1 cellular context compared by ENCODE assay signal in genomic region chr5:149641600-149641999, GRCh38.
A peak's percentile ranks its signal among the peaks of the same experiment; 100 is the strongest.
TF ChIP-seq lines count a peak whose summit lies in the region.

No MANE protein-coding gene starts in this region.

TF ChIP-seq in K562, 482 proteins besides CTCF, POLR2A, EP300 and RAD21:
- TF ChIP-seq MGA (IDR thresholded peaks at IDR 0.05) (0 out of 2 replicates have a peak, but pooled peaks have one; percentile 7), NR2C2 (CRISPR knock-in tag; IDR thresholded peaks at IDR 0.05) (no peak), NR2C2 (tag; IDR thresholded peaks at IDR 0.05) (peak; percentile 25; the same call in 1 of the 2 replicates), TFAP4 (CRISPR knock-in tag; IDR thresholded peaks at IDR 0.05; ENCODE audit: borderline replicate concordance) (0 out of 2 replicates have a peak, but pooled peaks have one; percentile 2), ILF3 (IDR thresholded peaks at IDR 0.05; ENCODE audit: borderline replicate concordance) (no peak), NFE2L1 (tag; IDR thresholded peaks at IDR 0.05; ENCODE audit: borderline replicate concordance, low read depth) (no peak)
